In genomic region chr16:5430598-5430997, GRCh38 we compare ENCODE assay signal across 27 cellular contexts.
"Had no signal": no experiment of that assay in that cellular context is flagged by ENCODE, and none has a peak within 500 bp of the region (broad histone marks: within the 10 kb centered on the region; RNA-seq: fewer than 3 reads in every experiment).

No MANE protein-coding gene starts in this region.

- H3K4me3 ChIP-seq: ascending aorta, MG63, PC-9, SK-N-MC had no signal

- H3K27me3 ChIP-seq: ascending aorta, MG63 had no signal

- H3K4me1 ChIP-seq: ascending aorta had no signal

- H3K4me3 Mint-ChIP-seq: activated B cell treated with CpG ODN at 0.5 μM for 24 hours; activated CD4-positive, alpha-beta T cell treated with anti-CD3 and anti-CD28 coated beads, Interleukin-2, amount 10 ng/mL, durations not matched to agents 24 days and 14 days; activated CD8-positive, alpha-beta memory T cell treated with anti-CD3 and anti-CD28 coated beads, Interleukin-2, amount 10 ng/mL, durations not matched to agents 7 days and 5 days; activated naive CD4-positive, alpha-beta T cell treated with anti-CD3 and anti-CD28 coated beads, Interleukin-2, amount 50 U/mL, for 24 hours; activated T-cell treated with anti-CD3 and anti-CD28 coated beads, Interleukin-2, amount 50 U/mL, for 24 hours; activated T-helper 1 cell treated with anti-CD3 and anti-CD28 coated beads, Interleukin-12 subunit alpha, Interleukin-12 subunit beta, Interleukin-2, Interleukin-4 antibody, amounts not matched to agents 30 ng/mL and 10 ng/mL and 1 ng/mL, durations not matched to agents 14 hours and 24 hours and 36 hours; brain; central memory CD8-positive, alpha-beta T cell; T-cell had no signal

- DNase-seq: activated B cell treated with CpG ODN at 0.5 μM for 24 hours; activated CD4-positive, alpha-beta T cell treated with anti-CD3 and anti-CD28 coated beads for 1 hour; activated CD4-positive, alpha-beta T cell treated with anti-CD3 and anti-CD28 coated beads, Interleukin-2, amount 10 ng/mL, durations not matched to agents 24 days and 14 days; activated CD4-positive, alpha-beta T cell treated with anti-CD3 and anti-CD28 coated beads, Interleukin-2, amount 50 U/mL, for 48 hours; activated CD8-positive, alpha-beta memory T cell treated with anti-CD3 and anti-CD28 coated beads, Interleukin-2, amount 10 ng/mL, durations not matched to agents 7 days and 5 days; activated effector memory CD4-positive, alpha-beta T cell treated with Interleukin-2 at 50 U/mL for 16 hours; activated naive CD4-positive, alpha-beta T cell; activated T-cell treated with anti-CD3 and anti-CD28 coated beads, Interleukin-2, amount 50 U/mL, for 24 hours; MG63; NCI-H1092 treated with DMSO at 0.1 percent for 48 hours; NCI-H1417 treated with DMSO at 0.1 percent for 48 hours; NCI-H187; NCI-H2081 treated with DMSO at 0.1 percent for 48 hours; NCI-H345; NCI-H510A; NCI-H526 treated with DMSO at 0.1 percent for 48 hours; PC-9; SHP77 treated with DMSO at 0.1 percent for 48 hours; T-cell; T-helper 2 cell; T1000 had no signal

- H3K4me1 Mint-ChIP-seq: activated B cell treated with CpG ODN at 0.5 μM for 24 hours; activated CD4-positive, alpha-beta T cell treated with anti-CD3 and anti-CD28 coated beads, Interleukin-2, amount 10 ng/mL, durations not matched to agents 24 days and 14 days; activated CD8-positive, alpha-beta memory T cell treated with anti-CD3 and anti-CD28 coated beads, Interleukin-2, amount 10 ng/mL, durations not matched to agents 7 days and 5 days; activated naive CD4-positive, alpha-beta T cell treated with anti-CD3 and anti-CD28 coated beads, Interleukin-2, amount 50 U/mL, for 24 hours; central memory CD8-positive, alpha-beta T cell; T-cell had no signal

- H3K27me3 Mint-ChIP-seq: activated CD4-positive, alpha-beta T cell treated with anti-CD3 and anti-CD28 coated beads, Interleukin-2, amount 10 ng/mL, durations not matched to agents 24 days and 14 days; activated CD8-positive, alpha-beta memory T cell treated with anti-CD3 and anti-CD28 coated beads, Interleukin-2, amount 10 ng/mL, durations not matched to agents 7 days and 5 days; activated naive CD4-positive, alpha-beta T cell treated with anti-CD3 and anti-CD28 coated beads, Interleukin-2, amount 50 U/mL, for 24 hours had no signal

- H3K36me3 Mint-ChIP-seq: activated CD8-positive, alpha-beta memory T cell treated with anti-CD3 and anti-CD28 coated beads, Interleukin-2, amount 10 ng/mL, durations not matched to agents 7 days and 5 days; activated naive CD4-positive, alpha-beta T cell treated with anti-CD3 and anti-CD28 coated beads, Interleukin-2, amount 50 U/mL, for 24 hours; brain; T-cell had no signal

- H3K27ac Mint-ChIP-seq: activated B cell treated with CpG ODN at 0.5 μM for 24 hours; activated CD4-positive, alpha-beta T cell treated with anti-CD3 and anti-CD28 coated beads, Interleukin-2, amount 10 ng/mL, durations not matched to agents 24 days and 14 days; activated CD8-positive, alpha-beta memory T cell treated with anti-CD3 and anti-CD28 coated beads, Interleukin-2, amount 10 ng/mL, durations not matched to agents 7 days and 5 days; activated naive CD4-positive, alpha-beta T cell treated with anti-CD3 and anti-CD28 coated beads, Interleukin-2, amount 50 U/mL, for 24 hours; activated T-cell treated with anti-CD3 and anti-CD28 coated beads, Interleukin-2, amount 50 U/mL, for 24 hours; activated T-helper 1 cell treated with anti-CD3 and anti-CD28 coated beads, Interleukin-12 subunit alpha, Interleukin-12 subunit beta, Interleukin-2, Interleukin-4 antibody, amounts not matched to agents 30 ng/mL and 10 ng/mL and 1 ng/mL, durations not matched to agents 14 hours and 24 hours and 36 hours; brain; T-cell had no signal

- H3K27ac ChIP-seq: ascending aorta, PC-9, SK-N-MC had no signal

- H3K36me3 ChIP-seq: ascending aorta, MG63 had no signal

- H3K9me3 ChIP-seq: ascending aorta, MG63 had no signal

- H3K9me3 Mint-ChIP-seq: activated B cell treated with CpG ODN at 0.5 μM for 24 hours; activated CD4-positive, alpha-beta T cell treated with anti-CD3 and anti-CD28 coated beads, Interleukin-2, amount 10 ng/mL, durations not matched to agents 24 days and 14 days; activated naive CD4-positive, alpha-beta T cell treated with anti-CD3 and anti-CD28 coated beads, Interleukin-2, amount 50 U/mL, for 24 hours; activated T-cell treated with anti-CD3 and anti-CD28 coated beads, Interleukin-2, amount 50 U/mL, for 24 hours; activated T-helper 1 cell treated with anti-CD3 and anti-CD28 coated beads, Interleukin-12 subunit alpha, Interleukin-12 subunit beta, Interleukin-2, Interleukin-4 antibody, amounts not matched to agents 30 ng/mL and 10 ng/mL and 1 ng/mL, durations not matched to agents 14 hours and 24 hours and 36 hours; central memory CD8-positive, alpha-beta T cell; T-cell had no signal

- ATAC-seq: activated CD8-positive, alpha-beta memory T cell treated with anti-CD3 and anti-CD28 coated beads, Interleukin-2, amount 10 ng/mL, durations not matched to agents 7 days and 5 days; T-cell had no signal
